In genomic region chr13:32988588-32989256, GRCh38 we compare ENCODE assay signal across 12 cellular contexts. TPM values are rescaled to one million over a fixed set of nuclear protein-coding genes. Genes with fewer than 3 reads are reported as not detected.
A peak's percentile ranks its signal among the peaks of the same experiment; 100 is the strongest.
DNase-seq lines count a peak whose midpoint lies in the region; ATAC-seq and TF ChIP-seq lines count a peak whose summit lies in the region.
"Had no signal": no experiment of that assay in that cellular context is flagged by ENCODE, and none has a peak within 500 bp of the region (broad histone marks: within the 10 kb centered on the region; RNA-seq: fewer than 3 reads in every experiment).

No MANE protein-coding gene starts in this region.

- no peak overlapping the region for H2AK9ac ChIP-seq in IMR-90 (replicated peaks; ENCODE audit: low read depth, low read length, poor library complexity)

- DNase-seq in activated naive CD8-positive, alpha-beta T cell treated with anti-CD3 and anti-CD28 coated beads, Interleukin-2, amount 10 ng/mL, durations not matched to agents 7 days and 5 days, result no peak
- DNase-seq in activated naive CD8-positive, alpha-beta T cell treated with anti-CD3 and anti-CD28 coated beads, Interleukin-2, amount 50 U/mL, for 24 hours, result no peak
- no peak for DNase-seq in IMR-90
- DNase-seq in activated T-helper 2 cell treated with anti-CD3 and anti-CD28 coated beads, Interferon-gamma antibody, Interleukin-2, Interleukin-4, amounts not matched to agents 10 μg/mL and 5 μg/mL and 100 μg/mL, durations not matched to agents 14 hours and 24 hours and 36 hours (ENCODE audit: low spot score), result no peak
- DNase-seq in SHP77 treated with DMSO at 0.1 percent for 48 hours (lab: John Stamatoyannopoulos, UW), result no peak
- no peak for DNase-seq in stimulated activated CD4-positive, alpha-beta T cell treated with anti-CD3 and anti-CD28 coated beads, Interleukin-2, amount 100 ng/mL, for 48 hours
- DNase-seq: activated CD4-positive, alpha-beta T cell treated with anti-CD3 and anti-CD28 coated beads for 48 hours; activated naive CD4-positive, alpha-beta T cell; stimulated activated CD4-positive, alpha-beta T cell treated with anti-CD3 and anti-CD28 coated beads, Interleukin-12 subunit alpha, Interleukin-12 subunit beta, amount 100 ng/mL, for 4 hours had no signal

- peaks cover 3% of the 10 kb centered on the region for H3K9me3 Mint-ChIP-seq in activated naive CD8-positive, alpha-beta T cell treated with anti-CD3 and anti-CD28 coated beads, Interleukin-2, amount 10 ng/mL, durations not matched to agents 7 days and 5 days
- H3K9me3 Mint-ChIP-seq in activated naive CD8-positive, alpha-beta T cell treated with anti-CD3 and anti-CD28 coated beads, Interleukin-2, amount 50 U/mL, for 24 hours, result no peaks in the 10 kb centered on the region
- H3K9me3 Mint-ChIP-seq in activated T-helper 2 cell treated with anti-CD3 and anti-CD28 coated beads, Interferon-gamma antibody, Interleukin-2, Interleukin-4, amounts not matched to agents 10 μg/mL and 5 μg/mL and 100 μg/mL, durations not matched to agents 14 hours and 24 hours and 36 hours, result peaks cover 4% of the 10 kb centered on the region

- H3K4me3 Mint-ChIP-seq in activated naive CD8-positive, alpha-beta T cell treated with anti-CD3 and anti-CD28 coated beads, Interleukin-2, amount 10 ng/mL, durations not matched to agents 7 days and 5 days, result peak overlapping the region; percentile 61
- H3K4me3 Mint-ChIP-seq in activated naive CD8-positive, alpha-beta T cell treated with anti-CD3 and anti-CD28 coated beads, Interleukin-2, amount 50 U/mL, for 24 hours, result no peak overlapping the region
- peak overlapping the region; percentile 17 for H3K4me3 Mint-ChIP-seq in activated T-helper 2 cell treated with anti-CD3 and anti-CD28 coated beads, Interferon-gamma antibody, Interleukin-2, Interleukin-4, amounts not matched to agents 10 μg/mL and 5 μg/mL and 100 μg/mL, durations not matched to agents 14 hours and 24 hours and 36 hours (ENCODE audit: low read depth)

- H3K27me3 ChIP-seq in IMR-90 (ENCODE audit: control insufficient read depth, insufficient read depth, low read length), result peaks cover 3% of the 10 kb centered on the region; the same call in 1 of the 2 replicates
- peaks cover 16% of the 10 kb centered on the region for H3K27me3 ChIP-seq in skeletal muscle satellite cell (ENCODE audit: control insufficient read depth, insufficient read depth, low read length)

- H3K4ac ChIP-seq in IMR-90 (ENCODE audit: low read depth, low read length), result no peak overlapping the region

- H4K20me1 ChIP-seq in IMR-90 (ENCODE audit: insufficient read depth, low read length), result no peaks in the 10 kb centered on the region

- H4K5ac ChIP-seq in IMR-90 (ENCODE audit: low read depth, low read length), result no peak overlapping the region

- no peak overlapping the region for H2BK20ac ChIP-seq in IMR-90 (ENCODE audit: low read depth, low read length)

- H3K27me3 Mint-ChIP-seq in activated naive CD8-positive, alpha-beta T cell treated with anti-CD3 and anti-CD28 coated beads, Interleukin-2, amount 10 ng/mL, durations not matched to agents 7 days and 5 days, result peaks cover 17% of the 10 kb centered on the region
- H3K27me3 Mint-ChIP-seq in activated naive CD8-positive, alpha-beta T cell treated with anti-CD3 and anti-CD28 coated beads, Interleukin-2, amount 50 U/mL, for 24 hours, result peaks cover 10% of the 10 kb centered on the region
- peaks cover 31% of the 10 kb centered on the region for H3K27me3 Mint-ChIP-seq in activated T-helper 2 cell treated with anti-CD3 and anti-CD28 coated beads, Interferon-gamma antibody, Interleukin-2, Interleukin-4, amounts not matched to agents 10 μg/mL and 5 μg/mL and 100 μg/mL, durations not matched to agents 14 hours and 24 hours and 36 hours (ENCODE audit: low read depth)

- H4K8ac ChIP-seq in IMR-90 (ENCODE audit: low read depth in 2 of 2, low read length in 2 of 2), result no peak overlapping the region

- 59% methylated on average over 2 of the region's 8 CpGs; no CpG with 5 or more reads in 1 of the 2 experiments for WGBS in IMR-90 (ENCODE audit: extremely low coverage in 2 of 2, insufficient read length in 1 of 2), 2 experiments

- H2AK5ac ChIP-seq in IMR-90 (ENCODE audit: low read depth, low read length), result no peak overlapping the region

- H3K4me1 ChIP-seq in IMR-90 (ENCODE audit: control insufficient read depth, insufficient read depth, low read length) (no peaks in the 10 kb centered on the region), skeletal muscle satellite cell (ENCODE audit: control insufficient read depth, insufficient read depth, low read length) (peaks cover 4% of the 10 kb centered on the region)

- no peak overlapping the region for H3K23ac ChIP-seq in IMR-90 (ENCODE audit: low read depth, low read length)

- peaks cover 10% of the 10 kb centered on the region; the same call in 1 of the 2 replicates for H3K9me1 ChIP-seq in IMR-90 (ENCODE audit: insufficient read depth, low read length)

- H3K36me3 ChIP-seq in IMR-90 (ENCODE audit: control insufficient read depth, insufficient read depth, low read length) (no peaks in the 10 kb centered on the region), skeletal muscle satellite cell (ENCODE audit: insufficient read depth, low read length) (no peaks in the 10 kb centered on the region)

- H3K79me1 ChIP-seq in IMR-90 (ENCODE audit: low read depth in 1 of 2, low read length in 2 of 2), result no peaks in the 10 kb centered on the region

- no peaks in the 10 kb centered on the region for H3K9me3 ChIP-seq in IMR-90 (ENCODE audit: control insufficient read depth, insufficient read depth, low read length)
- H3K9me3 ChIP-seq in skeletal muscle satellite cell (replicated peaks; ENCODE audit: low read length), result no peaks in the 10 kb centered on the region

- 0 out of 2 replicates have a peak overlapping the region, but pooled peaks have one; percentile 21 for H3K14ac ChIP-seq in IMR-90 (replicated peaks; ENCODE audit: low read depth, low read length)

- H3K9ac ChIP-seq in IMR-90 (ENCODE audit: low read depth, low read length), result no peak overlapping the region
- H3K9ac ChIP-seq in skeletal muscle satellite cell (ENCODE audit: low read depth, low read length), result no peak overlapping the region

- H2BK15ac ChIP-seq in IMR-90 (ENCODE audit: low read depth, low read length), result no peak overlapping the region

- H2BK5ac ChIP-seq in IMR-90 (ENCODE audit: low read depth, low read length, poor library complexity, severe bottlenecking), result no peak overlapping the region

- CTCF ChIA-PET in IMR-90 (lab: Yijun Ruan, JAX), result no interaction called here

- H3K4me2 ChIP-seq in IMR-90 (ENCODE audit: low read depth, low read length), result no peak overlapping the region
- H3K4me2 ChIP-seq in skeletal muscle satellite cell (ENCODE audit: low read length), result peak overlapping the region; percentile 62

- no peak overlapping the region for H3K27ac ChIP-seq in IMR-90 (ENCODE audit: insufficient read depth, low read length)
- H3K27ac ChIP-seq: SK-N-MC had no signal

- TF ChIP-seq CTCF in IMR-90 (conservative IDR thresholded peaks at IDR 0.05; ENCODE audit: low read depth, low read length), result no peak

- intact Hi-C loops in IMR-90 (cut with micrococcal nuclease), result no loop called here
- intact Hi-C loops in activated T-helper 2 cell treated with anti-CD3 and anti-CD28 coated beads, Interferon-gamma antibody, Interleukin-2, Interleukin-4, amounts not matched to agents 10 μg/mL and 5 μg/mL and 100 μg/mL, durations not matched to agents 14 hours and 24 hours and 36 hours (cut with micrococcal nuclease), result no loop called here

- H2AFZ ChIP-seq in IMR-90 (replicated peaks; ENCODE audit: low read length, poor library complexity), result no peak overlapping the region

- dilution Hi-C loops in IMR-90 (cut with HindIII; ENCODE audit: low sequenced_read_pairs, unreplicated experiment), result no loop called here

- no peak overlapping the region for H3K56ac ChIP-seq in IMR-90 (ENCODE audit: extremely low read depth, insufficient read depth, low read length)

- H2BK120ac ChIP-seq in IMR-90 (ENCODE audit: low read depth, low read length), result no peak overlapping the region

- H4K91ac ChIP-seq in IMR-90 (ENCODE audit: insufficient read depth, low read depth, low read length), result no peak overlapping the region

- TF ChIP-seq POLR2A in IMR-90 (IDR thresholded peaks at IDR 0.05; ENCODE audit: low read depth, low read length), result no peak

- H3K4me3 ChIP-seq in IMR-90 (ENCODE audit: insufficient read depth, low read depth, low read length), result no peak overlapping the region
- no peak overlapping the region for H3K4me3 ChIP-seq in skeletal muscle satellite cell (ENCODE audit: low read length)
- H3K4me3 ChIP-seq: SK-N-MC had no signal

- no TSS peak for BruUV-seq in IMR-90 (replicated peaks; lab: Mats Ljungman, UMichigan)

- no peak overlapping the region for H3K18ac ChIP-seq in IMR-90 (ENCODE audit: low read depth, low read length)

- H3K36me3 Mint-ChIP-seq in activated naive CD8-positive, alpha-beta T cell treated with anti-CD3 and anti-CD28 coated beads, Interleukin-2, amount 10 ng/mL, durations not matched to agents 7 days and 5 days, result peaks cover 3% of the 10 kb centered on the region
- no peaks in the 10 kb centered on the region for H3K36me3 Mint-ChIP-seq in activated naive CD8-positive, alpha-beta T cell treated with anti-CD3 and anti-CD28 coated beads, Interleukin-2, amount 50 U/mL, for 24 hours (ENCODE audit: low read depth)
- H3K36me3 Mint-ChIP-seq in activated T-helper 2 cell treated with anti-CD3 and anti-CD28 coated beads, Interferon-gamma antibody, Interleukin-2, Interleukin-4, amounts not matched to agents 10 μg/mL and 5 μg/mL and 100 μg/mL, durations not matched to agents 14 hours and 24 hours and 36 hours (ENCODE audit: low read depth), result no peaks in the 10 kb centered on the region

- POLR2A ChIA-PET in activated naive CD8-positive, alpha-beta T cell treated with anti-CD3 and anti-CD28 coated beads, Interleukin-2, amount 10 ng/mL, durations not matched to agents 7 days and 5 days (lab: Charles Lee), result no interaction called here
- POLR2A ChIA-PET in IMR-90 (lab: Charles Lee; ENCODE audit: unreplicated experiment), result no interaction called here

- H3K27ac Mint-ChIP-seq in activated naive CD8-positive, alpha-beta T cell treated with anti-CD3 and anti-CD28 coated beads, Interleukin-2, amount 10 ng/mL, durations not matched to agents 7 days and 5 days, result peak overlapping the region; percentile 32
- H3K27ac Mint-ChIP-seq in activated naive CD8-positive, alpha-beta T cell treated with anti-CD3 and anti-CD28 coated beads, Interleukin-2, amount 50 U/mL, for 24 hours, result no peak overlapping the region
- H3K27ac Mint-ChIP-seq in activated T-helper 2 cell treated with anti-CD3 and anti-CD28 coated beads, Interferon-gamma antibody, Interleukin-2, Interleukin-4, amounts not matched to agents 10 μg/mL and 5 μg/mL and 100 μg/mL, durations not matched to agents 14 hours and 24 hours and 36 hours, result no peak overlapping the region

- peaks cover 5% of the 10 kb centered on the region for H3K4me1 Mint-ChIP-seq in activated naive CD8-positive, alpha-beta T cell treated with anti-CD3 and anti-CD28 coated beads, Interleukin-2, amount 10 ng/mL, durations not matched to agents 7 days and 5 days
- H3K4me1 Mint-ChIP-seq in activated naive CD8-positive, alpha-beta T cell treated with anti-CD3 and anti-CD28 coated beads, Interleukin-2, amount 50 U/mL, for 24 hours, result peaks cover 6% of the 10 kb centered on the region
- no peaks in the 10 kb centered on the region for H3K4me1 Mint-ChIP-seq in activated T-helper 2 cell treated with anti-CD3 and anti-CD28 coated beads, Interferon-gamma antibody, Interleukin-2, Interleukin-4, amounts not matched to agents 10 μg/mL and 5 μg/mL and 100 μg/mL, durations not matched to agents 14 hours and 24 hours and 36 hours (ENCODE audit: low read depth)

- no peak for ATAC-seq in activated naive CD8-positive, alpha-beta T cell treated with anti-CD3 and anti-CD28 coated beads, Interleukin-2, amount 10 ng/mL, durations not matched to agents 7 days and 5 days (ENCODE audit: low read depth)
- ATAC-seq in activated naive CD8-positive, alpha-beta T cell treated with anti-CD3 and anti-CD28 coated beads, Interleukin-2, amount 50 U/mL, for 24 hours, result no peak
- ATAC-seq in IMR-90 (ENCODE audit: low read depth) (no peak), GM18861 (IDR thresholded peaks at IDR 0.05; ENCODE audit: unreplicated experiment) (no peak)

- in situ Hi-C loops in IMR-90 (cut with MboI; ENCODE audit: low sequenced_read_pairs), result no loop called here

- no peak for TF ChIP-seq RAD21 in IMR-90 (IDR thresholded peaks at IDR 0.05; ENCODE audit: low read length)

RNA-seq across cellular contexts. Expression of gene KL, which starts 27.5 kb away (rescaled TPM):
- total RNA-seq in activated naive CD8-positive, alpha-beta T cell treated with anti-CD3 and anti-CD28 coated beads, Interleukin-2, amount 10 ng/mL, durations not matched to agents 7 days and 5 days, result under 1 TPM; 0.28 to 0.64 TPM
- total RNA-seq in IMR-90 (2012; rRNA removed), result not detected in 2 replicates
- not detected in 2 replicates for polyA plus RNA-seq in IMR-90 (2012; rRNA removed)
- not detected in 2 replicates for polyA plus RNA-seq in IMR-90 (2012; cell fraction: cytosol; rRNA removed)
- polyA plus RNA-seq in IMR-90 (2012; cell fraction: nucleus; rRNA removed; ENCODE audit: low replicate concordance), result not detected in 2 replicates
- total RNA-seq in activated T-helper 2 cell treated with anti-CD3 and anti-CD28 coated beads, Interferon-gamma antibody, Interleukin-2, Interleukin-4, amounts not matched to agents 10 μg/mL and 5 μg/mL and 100 μg/mL, durations not matched to agents 14 hours and 24 hours and 36 hours, result 0.14 TPM in 2 replicates
- under 0.01 TPM in 1 of 2 replicates, not detected in the other for total RNA-seq in skeletal muscle satellite cell (2012; rRNA removed)
